ENCODE assay signal across 15 cellular contexts in the genomic region with DNA sequence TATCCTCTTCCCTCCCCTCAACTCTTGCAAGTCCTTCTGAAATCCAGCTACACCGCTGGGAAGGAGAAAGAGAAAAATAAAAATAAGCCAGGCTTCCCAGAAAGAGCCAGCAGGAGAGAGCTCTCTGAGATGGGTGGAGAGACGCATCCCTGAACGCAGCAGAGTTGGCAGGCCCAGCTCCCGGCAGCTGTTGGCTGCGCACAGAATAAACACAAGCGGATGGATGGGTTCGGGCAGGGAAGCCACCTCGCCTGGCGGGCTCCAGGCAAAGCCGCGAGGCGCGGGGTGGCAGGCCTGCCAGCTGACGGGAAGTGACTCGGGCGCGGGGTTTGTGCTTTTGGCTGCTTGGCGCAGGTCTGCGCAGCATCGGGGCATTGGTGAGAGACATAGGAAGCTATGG.
DNase-seq lines count a peak whose midpoint lies in the region; ATAC-seq and TF ChIP-seq lines count a peak whose summit lies in the region.
"Had no signal": no experiment of that assay in that cellular context is flagged by ENCODE, and none has a peak within 500 bp of the region (broad histone marks: within the 10 kb centered on the region; RNA-seq: fewer than 3 reads in every experiment).

No MANE protein-coding gene starts in this region.

- no peaks in the 10 kb centered on the region for H3K4me1 ChIP-seq in left lung
- no peaks in the 10 kb centered on the region for H3K4me1 ChIP-seq in testis
- H3K4me1 ChIP-seq: gastrocnemius medialis, prostate gland had no signal

- H3K27me3 ChIP-seq in left lung = no peaks in the 10 kb centered on the region
- no peaks in the 10 kb centered on the region for H3K27me3 ChIP-seq in testis
- H3K27me3 ChIP-seq: brain microvascular endothelial cell had no signal

- CTCF ChIA-PET in RWPE1 (lab: Yijun Ruan, JAX) = no interaction called here

- peaks cover 19% of the 10 kb centered on the region for H3K27me3 Mint-ChIP-seq in activated T-cell treated with anti-CD3 and anti-CD28 coated beads, Interleukin-2, amount 50 U/mL, for 72 hours (ENCODE audit: low read depth)

- 49 to 64% methylated on average over 7 to 20 of the region's 20 CpGs for WGBS in testis, 2 donors

- peaks cover 0 to 5% of the 10 kb centered on the region in 2 donors for H3K9me3 Mint-ChIP-seq in activated T-cell treated with anti-CD3 and anti-CD28 coated beads, Interleukin-2, amount 50 U/mL, for 72 hours
- H3K9me3 Mint-ChIP-seq in stimulated activated effector memory CD8-positive, alpha-beta T cell treated with anti-CD3 and anti-CD28 coated beads, Interleukin-12 subunit alpha, Interleukin-12 subunit beta, amount 100 ng/mL, for 72 hours = peaks cover 9% of the 10 kb centered on the region

- no peak for TF ChIP-seq POLR2A in testis (IDR thresholded peaks at IDR 0.05)

- no peak overlapping the region for H3K4me3 Mint-ChIP-seq in activated T-cell treated with anti-CD3 and anti-CD28 coated beads, Interleukin-2, amount 50 U/mL, for 72 hours
- no peak overlapping the region for H3K4me3 Mint-ChIP-seq in stimulated activated effector memory CD8-positive, alpha-beta T cell treated with anti-CD3 and anti-CD28 coated beads, Interleukin-12 subunit alpha, Interleukin-12 subunit beta, amount 100 ng/mL, for 72 hours
- H3K4me3 Mint-ChIP-seq: WTC11 had no signal

- H3K36me3 Mint-ChIP-seq in activated T-cell treated with anti-CD3 and anti-CD28 coated beads, Interleukin-2, amount 50 U/mL, for 72 hours (ENCODE audit: insufficient read depth in 2 of 2) = peaks cover 0 to 1% of the 10 kb centered on the region in 2 donors
- H3K36me3 Mint-ChIP-seq in stimulated activated effector memory CD8-positive, alpha-beta T cell treated with anti-CD3 and anti-CD28 coated beads, Interleukin-12 subunit alpha, Interleukin-12 subunit beta, amount 100 ng/mL, for 72 hours = no peaks in the 10 kb centered on the region

- H3K27ac ChIP-seq in RWPE1 (peak overlapping the region; percentile 7; the same call in 1 of the 2 replicates), left lung (no peak overlapping the region), testis (peak overlapping the region in 1 of 2 donors; percentile 19)
- H3K27ac ChIP-seq: brain microvascular endothelial cell, prostate gland had no signal

- POLR2A ChIA-PET in RWPE1 (lab: Yijun Ruan, JAX; ENCODE audit: low non-redundant PET) = no interaction called here

- H3K4me1 Mint-ChIP-seq in activated T-cell treated with anti-CD3 and anti-CD28 coated beads, Interleukin-2, amount 50 U/mL, for 72 hours (ENCODE audit: low read depth) = peaks cover 5% of the 10 kb centered on the region
- no peaks in the 10 kb centered on the region for H3K4me1 Mint-ChIP-seq in stimulated activated effector memory CD8-positive, alpha-beta T cell treated with anti-CD3 and anti-CD28 coated beads, Interleukin-12 subunit alpha, Interleukin-12 subunit beta, amount 100 ng/mL, for 72 hours
- H3K4me1 Mint-ChIP-seq: WTC11 had no signal

- ATAC-seq in left lung = peak; percentile 49
- no peak for ATAC-seq in activated T-cell treated with anti-CD3 and anti-CD28 coated beads, Interleukin-2, amount 50 U/mL, for 72 hours (replicated peaks in 1 of 2)
- no peak for ATAC-seq in stimulated activated effector memory CD8-positive, alpha-beta T cell treated with anti-CD3 and anti-CD28 coated beads, Interleukin-12 subunit alpha, Interleukin-12 subunit beta, amount 100 ng/mL, for 72 hours
- ATAC-seq: WTC11 had no signal

- H3K9me3 ChIP-seq in left lung (no peaks in the 10 kb centered on the region), testis (no peaks in the 10 kb centered on the region)
- H3K9me3 ChIP-seq: gastrocnemius medialis, prostate gland had no signal

- TF ChIP-seq CTCF in RWPE1 (conservative IDR thresholded peaks at IDR 0.05; ENCODE audit: low read depth) (no peak), left lung (IDR thresholded peaks at IDR 0.05) (no peak), testis (IDR thresholded peaks at IDR 0.05) (no peak)

- H3K36me3 ChIP-seq in left lung = no peaks in the 10 kb centered on the region
- no peaks in the 10 kb centered on the region for H3K36me3 ChIP-seq in testis (ENCODE audit: low read depth, missing control alignments)
- H3K36me3 ChIP-seq: brain microvascular endothelial cell, gastrocnemius medialis, prostate gland had no signal

- H3K4me3 ChIP-seq in left lung (no peak overlapping the region), testis (no peak overlapping the region)
- H3K4me3 ChIP-seq: gastrocnemius medialis, prostate gland had no signal

- no peak overlapping the region for H3K27ac Mint-ChIP-seq in activated T-cell treated with anti-CD3 and anti-CD28 coated beads, Interleukin-2, amount 50 U/mL, for 72 hours
- no peak overlapping the region for H3K27ac Mint-ChIP-seq in stimulated activated effector memory CD8-positive, alpha-beta T cell treated with anti-CD3 and anti-CD28 coated beads, Interleukin-12 subunit alpha, Interleukin-12 subunit beta, amount 100 ng/mL, for 72 hours
- H3K27ac Mint-ChIP-seq: WTC11 had no signal

- peak; percentile 78 for DNase-seq in NCI-H1092 (lab: John Stamatoyannopoulos, UW)
- DNase-seq in RWPE1 (ENCODE audit: low spot score) = no peak
- peak in 1 of 2 donors; percentile 73 for DNase-seq in left lung
- DNase-seq in testis = peak; percentile 64
- no peak for DNase-seq in activated T-cell treated with anti-CD3 and anti-CD28 coated beads, Interleukin-2, amount 50 U/mL, for 72 hours
- no peak for DNase-seq in effector CD8-positive, alpha-beta T cell (lab: John Stamatoyannopoulos, UW)
- DNase-seq in stimulated activated effector memory CD8-positive, alpha-beta T cell treated with anti-CD3 and anti-CD28 coated beads, Interleukin-12 subunit alpha, Interleukin-12 subunit beta, amount 100 ng/mL, for 72 hours (ENCODE audit: low spot score in 2 of 2) = no peak
- DNase-seq: activated naive CD4-positive, alpha-beta T cell; brain microvascular endothelial cell; C1 segment of cervical spinal cord; effector memory CD4-positive, alpha-beta T cell; gastrocnemius medialis; Karpas-422 had no signal

- intact Hi-C loops in left lung (cut with DNase I) = no loop called here
- intact Hi-C loops in testis (cut with DNase I; ENCODE audit: low total_unique reads) = no loop called here

Comparison
In these comparisons a context has a peak if more than half of its experiments do, and no peak if none do; other contexts are left out.
1. DNase-seq: peak in NCI-H1092 (single experiment) and testis (single experiment); none in RWPE1 (single experiment), activated T-cell treated with anti-CD3 and anti-CD28 coated beads, Interleukin-2, amount 50 U/mL, for 72 hours (0 of 2), effector CD8-positive, alpha-beta T cell (single experiment) and stimulated activated effector memory CD8-positive, alpha-beta T cell treated with anti-CD3 and anti-CD28 coated beads, Interleukin-12 subunit alpha, Interleukin-12 subunit beta, amount 100 ng/mL, for 72 hours (0 of 2).